Comparison of ENCODE assay signal across 18 cellular contexts in the genomic region with DNA sequence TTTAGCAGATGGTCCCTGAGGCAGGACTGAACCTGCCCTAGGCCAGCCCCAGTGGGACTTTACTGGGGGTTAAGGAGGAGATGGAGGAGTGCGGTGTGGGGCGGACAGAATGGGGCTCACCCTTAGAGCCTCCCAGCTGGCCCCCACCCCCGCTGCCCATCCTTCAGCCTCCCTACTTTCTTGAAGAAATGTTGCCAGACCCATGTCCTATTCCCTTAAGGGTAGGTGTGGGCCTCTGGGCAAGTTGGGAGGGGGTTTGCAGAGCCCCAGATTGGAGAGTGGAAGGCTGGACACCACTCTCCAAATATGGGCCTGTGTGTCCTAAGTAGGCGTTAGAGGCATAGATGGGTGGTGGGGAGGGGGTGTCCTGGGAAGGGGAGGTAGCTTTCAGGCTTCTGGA. TPM values are rescaled to one million over a fixed set of nuclear protein-coding genes. Genes with fewer than 3 reads are reported as not detected.
DNase-seq lines count a peak whose midpoint lies in the region; ATAC-seq and TF ChIP-seq lines count a peak whose summit lies in the region.
"Had no signal": no experiment of that assay in that cellular context is flagged by ENCODE, and none has a peak within 500 bp of the region (broad histone marks: within the 10 kb centered on the region; RNA-seq: fewer than 3 reads in every experiment).

No MANE protein-coding gene starts in this region.

- CTCF ChIA-PET in SK-N-SH (lab: Yijun Ruan, JAX), result interaction anchor here (0.9 to 27.7 kb wide), 2 partner anchors 197 to 229 kb away, joined by 3 to 822 read pairs; partner anchors contain the start of gene AHCYL1
- CTCF ChIA-PET in CD8-positive, alpha-beta T cell (lab: Charles Lee), result interaction anchor here (1.0 to 18.9 kb wide), 4 partner anchors 5 to 198 kb away, joined by 3 to 656 read pairs (median 205); partner anchors contain the start of gene AHCYL1

- 90% methylated on average over 4 of the region's 4 CpGs for WGBS in SK-N-SH (ENCODE audit: low lambda C conversion rate)

- H3K4me3 Mint-ChIP-seq in CD8-positive, alpha-beta T cell, result no peak overlapping the region
- H3K4me3 Mint-ChIP-seq: CD4-positive, alpha-beta memory T cell; T-helper 1 cell treated with Interleukin-12 subunit alpha and Interleukin-12 subunit beta and Interleukin-4 antibody, amounts not matched to agents 30 μg/mL and 1 μg/mL, for 36 hours had no signal

- no peaks in the 10 kb centered on the region for H3K36me3 Mint-ChIP-seq in CD8-positive, alpha-beta T cell

- no peak overlapping the region for H3K9ac ChIP-seq in SK-N-SH

- TF ChIP-seq RAD21 in SK-N-SH (IDR thresholded peaks at IDR 0.05; ENCODE audit: low read length), result no peak

- H2AFZ ChIP-seq in SK-N-SH (ENCODE audit: low read depth), result no peak overlapping the region
- H2AFZ ChIP-seq in osteoblast (ENCODE audit: low read length), result no peak overlapping the region

- DNase-seq in SK-N-SH, result no peak
- no peak for DNase-seq in epithelial cell of prostate (ENCODE audit: low read depth, low spot score)
- DNase-seq in osteoblast (ENCODE audit: insufficient read length, low spot score, missing footprints), result no peak
- DNase-seq in upper lobe of right lung, result peak; percentile 60
- no peak for DNase-seq in retina
- DNase-seq in CD8-positive, alpha-beta T cell, result no peak
- DNase-seq in occipital lobe (lab: John Stamatoyannopoulos, UW), result no peak
- DNase-seq: activated T-cell treated with anti-CD3 and anti-CD28 coated beads, Interleukin-2, amount 50 U/mL, for 1 hour; CD4-positive, alpha-beta memory T cell; Kasumi-1; NCI-H510A; OCI-M1 had no signal

- peaks cover 0 to 3% of the 10 kb centered on the region in 2 experiments for H3K36me3 ChIP-seq in SK-N-SH (replicated peaks in 1 of 2; ENCODE audit: control insufficient read depth in 1 of 2, insufficient read depth in 2 of 2, low read length in 1 of 2)
- H3K36me3 ChIP-seq in osteoblast (ENCODE audit: insufficient read depth, low read length), result no peaks in the 10 kb centered on the region
- H3K36me3 ChIP-seq in upper lobe of right lung, result no peaks in the 10 kb centered on the region
- H3K36me3 ChIP-seq in CD8-positive, alpha-beta T cell (ENCODE audit: insufficient read depth, low read length), result no peaks in the 10 kb centered on the region
- H3K36me3 ChIP-seq: suprapubic skin had no signal

- no peaks in the 10 kb centered on the region for H3K9me2 ChIP-seq in SK-N-SH

- no peaks in the 10 kb centered on the region for H3K27me3 Mint-ChIP-seq in CD8-positive, alpha-beta T cell (ENCODE audit: low read depth)
- H3K27me3 Mint-ChIP-seq: CD4-positive, alpha-beta memory T cell had no signal

- H3K79me2 ChIP-seq in SK-N-SH (ENCODE audit: insufficient read depth) (no peaks in the 10 kb centered on the region), osteoblast (ENCODE audit: insufficient read depth, low read length) (no peaks in the 10 kb centered on the region)

- H3K4me2 ChIP-seq in SK-N-SH (peak overlapping the region; percentile 54), osteoblast (ENCODE audit: insufficient read depth, low read length) (peak overlapping the region; percentile 38)

- TF ChIP-seq EP300 in SK-N-SH (IDR thresholded peaks at IDR 0.05; ENCODE audit: borderline replicate concordance in 1 of 2, low read depth in 1 of 2, low read length in 1 of 2), result no peak

- no peak overlapping the region for H3K27ac Mint-ChIP-seq in CD8-positive, alpha-beta T cell
- H3K27ac Mint-ChIP-seq: T-helper 1 cell treated with Interleukin-12 subunit alpha and Interleukin-12 subunit beta and Interleukin-4 antibody, amounts not matched to agents 30 μg/mL and 1 μg/mL, for 36 hours had no signal

- no peaks in the 10 kb centered on the region for H3K27me3 ChIP-seq in SK-N-SH (ENCODE audit: insufficient read depth)
- no peaks in the 10 kb centered on the region for H3K27me3 ChIP-seq in osteoblast (ENCODE audit: insufficient read depth, low read length)
- no peaks in the 10 kb centered on the region for H3K27me3 ChIP-seq in upper lobe of right lung
- no peaks in the 10 kb centered on the region for H3K27me3 ChIP-seq in CD8-positive, alpha-beta T cell (ENCODE audit: insufficient read depth, low read length)
- H3K27me3 ChIP-seq: suprapubic skin had no signal

- ATAC-seq in SK-N-SH treated with all-trans-retinoic acid at 6 μM for 48 hours, result no peak
- no peak for ATAC-seq in upper lobe of right lung
- ATAC-seq in CD8-positive, alpha-beta T cell, result no peak
- ATAC-seq: GM12878 had no signal

- H3K9me3 Mint-ChIP-seq in CD8-positive, alpha-beta T cell, result peaks cover 7% of the 10 kb centered on the region

- H3K9me3 ChIP-seq in SK-N-SH (peaks cover 3% of the 10 kb centered on the region; the same call in 1 of the 2 replicates), osteoblast (ENCODE audit: low read depth, low read length) (peaks cover 3% of the 10 kb centered on the region), upper lobe of right lung (no peaks in the 10 kb centered on the region)
- no peaks in the 10 kb centered on the region for H3K9me3 ChIP-seq in CD8-positive, alpha-beta T cell (ENCODE audit: low read length)
- H3K9me3 ChIP-seq: suprapubic skin had no signal

- no peaks in the 10 kb centered on the region for H3F3A ChIP-seq in SK-N-SH (replicated peaks; ENCODE audit: insufficient read depth)

- TF ChIP-seq CTCF in SK-N-SH (IDR thresholded peaks at IDR 0.05) (no peak), osteoblast (IDR thresholded peaks at IDR 0.05; ENCODE audit: extremely low read depth, low read depth, low read length) (no peak), upper lobe of right lung (IDR thresholded peaks at IDR 0.05) (no peak)
- TF ChIP-seq CTCF in CD8-positive, alpha-beta T cell (IDR thresholded peaks at IDR 0.05), result no peak

- POLR2A ChIA-PET in SK-N-SH (lab: Yijun Ruan, JAX), result no interaction called here
- POLR2A ChIA-PET in CD8-positive, alpha-beta T cell (lab: Charles Lee), result no interaction called here

- H4K20me1 ChIP-seq in SK-N-SH (ENCODE audit: insufficient read depth), result no peaks in the 10 kb centered on the region
- no peaks in the 10 kb centered on the region for H4K20me1 ChIP-seq in osteoblast (ENCODE audit: insufficient read depth, low read length)

- H3K27ac ChIP-seq in SK-N-SH (ENCODE audit: low read depth in 2 of 2, low read length in 1 of 2), result no peak overlapping the region
- H3K27ac ChIP-seq in epithelial cell of prostate, result peak overlapping the region; percentile 58
- H3K27ac ChIP-seq in osteoblast (ENCODE audit: low read depth, low read length), result no peak overlapping the region
- H3K27ac ChIP-seq in upper lobe of right lung, result peak overlapping the region; percentile 7
- H3K27ac ChIP-seq in CD8-positive, alpha-beta T cell (ENCODE audit: low read depth, low read length), result no peak overlapping the region
- H3K27ac ChIP-seq: 22Rv1, suprapubic skin had no signal

- intact Hi-C loops in upper lobe of right lung (cut with DNase I), result no loop called here
- intact Hi-C loops in CD8-positive, alpha-beta T cell (cut with DNase I, micrococcal nuclease), result no loop called here

- H3K4me1 ChIP-seq in SK-N-SH (ENCODE audit: control insufficient read depth in 1 of 2, insufficient read depth in 2 of 2, low read depth in 1 of 2, low read length in 1 of 2) (peaks cover 12 to 15% of the 10 kb centered on the region in 2 experiments; a peak in 3 of 4 replicates), osteoblast (ENCODE audit: insufficient read depth, low read length) (peaks cover 19% of the 10 kb centered on the region), upper lobe of right lung (peaks cover 22% of the 10 kb centered on the region)
- no peaks in the 10 kb centered on the region for H3K4me1 ChIP-seq in CD8-positive, alpha-beta T cell (ENCODE audit: insufficient read depth, low read length)

- H3K4me3 ChIP-seq in SK-N-SH (ENCODE audit: low read depth in 2 of 2, low read length in 1 of 2) (no peak overlapping the region), osteoblast (ENCODE audit: insufficient read depth, low read length) (no peak overlapping the region), upper lobe of right lung (no peak overlapping the region)
- no peak overlapping the region for H3K4me3 ChIP-seq in CD8-positive, alpha-beta T cell (ENCODE audit: low read depth, low read length)
- H3K4me3 ChIP-seq: GM12878, suprapubic skin had no signal

- peaks cover 5% of the 10 kb centered on the region for H3K4me1 Mint-ChIP-seq in CD8-positive, alpha-beta T cell (ENCODE audit: low read depth)

TF ChIP-seq in SK-N-SH, 30 proteins besides CTCF, POLR2A, EP300 and RAD21:
- TF ChIP-seq GATA2 (CRISPR knock-in tag; IDR thresholded peaks at IDR 0.05) (no peak), GABPA (IDR thresholded peaks at IDR 0.05; ENCODE audit: low read depth) (no peak), NFIC (IDR thresholded peaks at IDR 0.05; ENCODE audit: borderline replicate concordance) (no peak)

TF ChIP-seq in SK-N-SH treated with all-trans-retinoic acid at 6 μM for 48 hours, 23 proteins besides CTCF, POLR2A, EP300 and RAD21:
- no peak for TF ChIP-seq ZNF565 (CRISPR knock-in tag; conservative IDR thresholded peaks at IDR 0.05; ENCODE audit: low read depth)
- no peak for TF ChIP-seq ARNTL (CRISPR knock-in tag; IDR thresholded peaks at IDR 0.05; ENCODE audit: borderline replicate concordance, low read depth)
- no peak for TF ChIP-seq TOX (CRISPR knock-in tag; IDR thresholded peaks at IDR 0.05; ENCODE audit: borderline replicate concordance)
TF ChIP-seq in SK-N-SH treated with all-trans-retinoic acid at 6 μM for 48 hours: peak in this region for 0.

RNA-seq across cellular contexts. Expression of gene EPS8L3, which starts 19.2 kb away (rescaled TPM):
- polyA plus RNA-seq in SK-N-SH (2012; rRNA removed), result not detected in 2 replicates
- polyA plus RNA-seq in SK-N-SH (2012; cell fraction: cytosol; rRNA removed), result not detected in 2 replicates
- polyA plus RNA-seq in SK-N-SH (2012; cell fraction: nucleus; rRNA removed), result not detected in 2 replicates
- total RNA-seq in osteoblast, result not detected in 2 replicates
- total RNA-seq in upper lobe of right lung, result not detected
- not detected for total RNA-seq in CD8-positive, alpha-beta T cell
- total RNA-seq in occipital lobe, result not detected
- total RNA-seq: CD4-positive, alpha-beta memory T cell; epithelial cell of proximal tubule; GM12878; suprapubic skin had no signal
- polyA plus RNA-seq: CD4-positive, alpha-beta memory T cell; GM12878 had no signal

RNA-seq across cellular contexts. Expression of gene GSTM3, which starts 42.1 kb away (rescaled TPM):
- 84.9 and 86.6 TPM in 2 replicates for polyA plus RNA-seq in SK-N-SH (2012; rRNA removed)
- polyA plus RNA-seq in SK-N-SH (2012; cell fraction: cytosol; rRNA removed), result 101 and 104 TPM in 2 replicates
- 44.0 and 59.3 TPM in 2 replicates for polyA plus RNA-seq in SK-N-SH (2012; cell fraction: nucleus; rRNA removed)
- 49.9 and 50.1 TPM in 2 replicates for total RNA-seq in osteoblast
- total RNA-seq in upper lobe of right lung, result 29.7 TPM
- total RNA-seq in CD8-positive, alpha-beta T cell, result 10 to 100 TPM; 11.6 to 12.2 TPM
- total RNA-seq in occipital lobe, result 69.4 TPM
- total RNA-seq: GM12878 had no signal
- polyA plus RNA-seq: GM12878 had no signal

Comparison
In these comparisons a context has a peak if more than half of its experiments do, and no peak if none do; other contexts are left out.
1. H3K27ac ChIP-seq: peak in epithelial cell of prostate (single experiment) and upper lobe of right lung (single experiment); none in SK-N-SH (0 of 2), osteoblast (single experiment) and CD8-positive, alpha-beta T cell (single experiment).